Comparison of ENCODE assay signal across 22 cellular contexts in genomic region chr2:46952171-46952570, GRCh38.
"Had no signal": no experiment of that assay in that cellular context is flagged by ENCODE, and none has a peak within 500 bp of the region (broad histone marks: within the 10 kb centered on the region; RNA-seq: fewer than 3 reads in every experiment).

No MANE protein-coding gene starts in this region.

- ATAC-seq: esophagus mucosa; gastrocnemius medialis; left ventricle myocardium superior; lower lobe of right lung; naive thymus-derived CD8-positive, alpha-beta T cell; right lobe of liver; upper lobe of right lung had no signal

- H3K27me3 ChIP-seq: colonic mucosa, gastrocnemius medialis, right lobe of liver, transverse colon, upper lobe of right lung, uterus had no signal

- H3K4me3 ChIP-seq: colonic mucosa, gastrocnemius medialis, lower lobe of right lung, right lobe of liver, thoracic aorta, transverse colon, upper lobe of right lung, uterus had no signal

- DNase-seq: colonic mucosa; effector CD4-positive, alpha-beta T cell; endodermal cell; foreskin fibroblast; gastrocnemius medialis; head of caudate nucleus; left ventricle myocardium superior; lower lobe of right lung; naive thymus-derived CD8-positive, alpha-beta T cell; right lobe of liver; stimulated activated CD4-positive, alpha-beta T cell treated with anti-CD3 and anti-CD28 coated beads, Interleukin-15, amount 100 ng/mL, for 24 hours; stimulated activated CD4-positive, alpha-beta T cell treated with anti-CD3 and anti-CD28 coated beads, Interleukin-4, amount 100 ng/mL, for 1 hour; stimulated activated CD8-positive, alpha-beta memory T cell treated with anti-CD3 and anti-CD28 coated beads, Interleukin-4, amount 100 ng/mL, for 48 hours; stimulated activated naive CD4-positive, alpha-beta T cell treated with Interleukin-2 at 50 U/mL for 16 hours; transverse colon; upper lobe of right lung; uterus had no signal

- H3K9me3 Mint-ChIP-seq: endodermal cell; naive thymus-derived CD8-positive, alpha-beta T cell had no signal

- H3K9ac ChIP-seq: parathyroid adenoma had no signal

- H3K27ac ChIP-seq: colonic mucosa, epithelial cell of prostate, gastrocnemius medialis, lower lobe of right lung, parathyroid adenoma, right lobe of liver, transverse colon, upper lobe of right lung, uterus had no signal

- H3K4me3 Mint-ChIP-seq: endodermal cell had no signal

- H3K36me3 ChIP-seq: colonic mucosa, gastrocnemius medialis, uterus had no signal

- H3K9me3 ChIP-seq: colonic mucosa, gastrocnemius medialis, lower lobe of right lung, right lobe of liver, thoracic aorta, transverse colon, upper lobe of right lung, uterus had no signal

- H3K27me3 Mint-ChIP-seq: naive thymus-derived CD8-positive, alpha-beta T cell; progenitor cell of endocrine pancreas had no signal

- H3K4me1 ChIP-seq: colonic mucosa, parathyroid adenoma had no signal

- H3K27ac Mint-ChIP-seq: endodermal cell, progenitor cell of endocrine pancreas had no signal
